In the genomic region with DNA sequence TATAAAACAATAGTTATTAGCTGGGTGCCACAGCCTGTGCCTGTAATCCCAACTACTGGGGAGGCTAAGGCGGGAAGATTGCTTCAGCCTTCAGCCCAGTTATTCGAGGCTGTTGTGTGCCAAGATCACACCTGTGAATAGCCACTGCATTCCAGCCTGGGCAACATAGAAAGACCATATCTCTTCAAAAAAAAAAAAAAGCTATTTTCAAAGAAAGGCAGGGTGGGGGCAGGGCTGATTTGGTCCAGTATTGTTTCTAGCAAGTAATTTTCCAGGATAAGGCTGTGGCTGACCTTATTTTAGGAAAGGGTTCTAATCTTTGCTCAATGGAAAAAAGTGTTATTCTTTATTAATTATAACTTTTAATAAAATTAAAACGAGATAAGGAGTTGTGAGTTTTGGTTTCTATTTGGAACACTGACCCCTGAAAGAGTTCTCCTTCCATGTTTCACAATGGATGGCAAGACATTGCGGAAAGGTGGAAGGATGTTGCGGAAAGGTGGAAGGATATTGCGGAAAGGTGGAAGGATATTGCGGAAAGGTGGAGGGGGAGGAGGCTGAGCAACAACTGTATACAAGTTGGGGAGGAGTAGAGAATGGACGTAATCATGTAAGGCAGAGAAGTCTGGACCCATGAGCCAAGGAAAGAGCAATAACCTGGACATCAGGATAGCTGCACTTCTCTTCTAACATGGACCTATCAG, we compare ENCODE assay signal across 8 cellular contexts. TPM values are rescaled to one million over a fixed set of nuclear protein-coding genes. Genes with fewer than 3 reads are reported as not detected.
DNase-seq lines count a peak whose midpoint lies in the region; ATAC-seq, FAIRE-seq and TF ChIP-seq lines count a peak whose summit lies in the region.

No MANE protein-coding gene starts in this region.

- intact Hi-C loops in HCT116 (cut with micrococcal nuclease): loop anchor here (5.0 kb wide), 2 partner anchors 79 to 171 kb away; no protein-coding TSS in a partner anchor

- CTCF ChIA-PET in HCT116 (lab: Charles Lee): interaction anchor here (1.4 kb wide), 1 partner anchor 75 kb away, joined by 6 read pairs; no protein-coding TSS in a partner anchor

- H3K9ac ChIP-seq in HCT116 (ENCODE audit: low read length) (peak overlapping the region; percentile 72), smooth muscle cell (ENCODE audit: low read depth) (no peak overlapping the region)

- no peaks in the 10 kb centered on the region for H3K27me3 ChIP-seq in HCT116 (ENCODE audit: insufficient read depth, low read length)
- H3K27me3 ChIP-seq in hepatocyte: no peaks in the 10 kb centered on the region
- H3K27me3 ChIP-seq in smooth muscle cell (ENCODE audit: low read depth): no peaks in the 10 kb centered on the region

- H3K27ac ChIP-seq in HCT116 (ENCODE audit: low read depth, low read length): peak overlapping the region; percentile 86; the same call in 1 of the 2 replicates
- peak overlapping the region; percentile 96 for H3K27ac ChIP-seq in hepatocyte
- H3K27ac ChIP-seq in smooth muscle cell (ENCODE audit: low read depth): peak overlapping the region; percentile 74

- H2AFZ ChIP-seq in HCT116 (ENCODE audit: low read depth, low read length, poor library complexity, severe bottlenecking): no peak overlapping the region
- H2AFZ ChIP-seq in hepatocyte: peak overlapping the region; percentile 76
- H2AFZ ChIP-seq in smooth muscle cell (ENCODE audit: low read depth): no peak overlapping the region

- no peak for TF ChIP-seq POLR2A in HCT116 (IDR thresholded peaks at IDR 0.05; ENCODE audit: borderline replicate concordance, extremely low read depth, insufficient read depth, insufficient read length)

- H3K4me1 ChIP-seq in HCT116 (ENCODE audit: control insufficient read depth in 1 of 2, insufficient read depth in 2 of 2, low read length in 2 of 2): peaks cover 31 to 54% of the 10 kb centered on the region in 2 experiments
- peaks cover 15% of the 10 kb centered on the region for H3K4me1 ChIP-seq in hepatocyte (ENCODE audit: insufficient read depth)
- H3K4me1 ChIP-seq in smooth muscle cell (ENCODE audit: low read depth): peaks cover 27% of the 10 kb centered on the region

- RAD21 ChIA-PET in HCT116 (lab: Charles Lee; ENCODE audit: low non-redundant PET in 1 of 2, low total read pairs in 2 of 2, uncharacterized antibody in 2 of 2, unreplicated experiment in 2 of 2): no interaction called here

- POLR2A ChIA-PET in HCT116 (lab: Charles Lee): interaction anchor here (0.9 to 1.5 kb wide), 3 partner anchors 16 to 81 kb away, joined by 3 to 6 read pairs (median 4); no protein-coding TSS in a partner anchor

- H3K36me3 ChIP-seq in HCT116 (ENCODE audit: control insufficient read depth in 1 of 2, insufficient read depth in 2 of 2, low read length in 2 of 2) (no peaks in the 10 kb centered on the region), hepatocyte (replicated peaks; ENCODE audit: insufficient read depth, low read depth) (no peaks in the 10 kb centered on the region), smooth muscle cell (ENCODE audit: low read depth) (no peaks in the 10 kb centered on the region)

- H3K4me3 ChIP-seq in HCT116 (replicated peaks in 1 of 2; ENCODE audit: low read depth in 1 of 2, low read length in 2 of 2): peak overlapping the region; percentile 67 to 80
- peak overlapping the region; percentile 70 for H3K4me3 ChIP-seq in WI38 (ENCODE audit: low read depth, low read length)
- H3K4me3 ChIP-seq in hepatocyte: peak overlapping the region; percentile 65
- H3K4me3 ChIP-seq in smooth muscle cell: peak overlapping the region; percentile 98

- no peak for ATAC-seq in HCT116

- H3K9me2 ChIP-seq in HCT116 (ENCODE audit: insufficient read depth) (no peaks in the 10 kb centered on the region), hepatocyte (replicated peaks; ENCODE audit: insufficient read depth) (no peaks in the 10 kb centered on the region)

- no peak for DNase-seq in HCT116 (ENCODE audit: low read depth, low spot score)
- DNase-seq in hepatocyte (ENCODE audit: low spot score): no peak
- DNase-seq in smooth muscle cell (lab: John Stamatoyannopoulos, UW; ENCODE audit: unreplicated experiment): no peak
- DNase-seq in GM03348 (ENCODE audit: low spot score): no peak
- no peak for DNase-seq in activated CD4-positive, CD25-positive, alpha-beta regulatory T cell (lab: John Stamatoyannopoulos, UW)
- no peak for DNase-seq in HTR-8/SVneo (ENCODE audit: insufficient read length, low spot score)
- no peak for DNase-seq in medulla oblongata (ENCODE audit: extremely low spot score)

- H3F3A ChIP-seq in smooth muscle cell (ENCODE audit: low read depth): no peaks in the 10 kb centered on the region

- WGBS in hepatocyte (ENCODE audit: low lambda C conversion rate, missing lambda C conversion rate): 93% methylated on average over 8 of the region's 8 CpGs
- WGBS in smooth muscle cell (ENCODE audit: low lambda C conversion rate): 94% methylated on average over 8 of the region's 8 CpGs

- peaks cover 28% of the 10 kb centered on the region for H3K79me2 ChIP-seq in HCT116 (ENCODE audit: insufficient read depth, low read length)
- H3K79me2 ChIP-seq in hepatocyte: peaks cover 27% of the 10 kb centered on the region
- H3K79me2 ChIP-seq in smooth muscle cell (ENCODE audit: low read depth): peaks cover 24% of the 10 kb centered on the region

- FAIRE-seq in HTR-8/SVneo (lab: Jason Lieb, UNC): no peak

- H3K4me2 ChIP-seq in HCT116 (ENCODE audit: low read length): peak overlapping the region; percentile 81
- H3K4me2 ChIP-seq in hepatocyte: peak overlapping the region; percentile 77
- peak overlapping the region; percentile 89 for H3K4me2 ChIP-seq in smooth muscle cell

- H3K9me3 ChIP-seq in HCT116 (ENCODE audit: control insufficient read depth in 1 of 2, insufficient read depth in 1 of 2, low read depth in 1 of 2, low read length in 2 of 2) (no peaks in the 10 kb centered on the region), hepatocyte (ENCODE audit: low read depth) (no peaks in the 10 kb centered on the region), smooth muscle cell (replicated peaks; ENCODE audit: low read depth) (no peaks in the 10 kb centered on the region)

- TF ChIP-seq RAD21 in HCT116 (IDR thresholded peaks at IDR 0.05; ENCODE audit: low read depth): no peak

- TF ChIP-seq CTCF in HCT116 (IDR thresholded peaks at IDR 0.05 in 2 of 3, conservative IDR thresholded peaks at IDR 0.05 in 1 of 3; ENCODE audit: borderline replicate concordance in 1 of 3, insufficient read depth in 1 of 3, low read depth in 2 of 3, low read length in 2 of 3): no peak
- TF ChIP-seq CTCF in WI38 (IDR thresholded peaks at IDR 0.05; ENCODE audit: low read depth, low read length): no peak
- no peak for TF ChIP-seq CTCF in hepatocyte (IDR thresholded peaks at IDR 0.05; ENCODE audit: poor library complexity)
- TF ChIP-seq CTCF in smooth muscle cell (IDR thresholded peaks at IDR 0.05; ENCODE audit: borderline replicate concordance, insufficient read depth, poor library complexity, severe bottlenecking): no peak

- no peaks in the 10 kb centered on the region for H4K20me1 ChIP-seq in HCT116 (ENCODE audit: insufficient read depth)
- H4K20me1 ChIP-seq in hepatocyte (ENCODE audit: insufficient read depth, poor library complexity, severe bottlenecking): peaks cover 9% of the 10 kb centered on the region
- H4K20me1 ChIP-seq in smooth muscle cell (ENCODE audit: low read depth): peaks cover 10% of the 10 kb centered on the region

- BruUV-seq in HCT116 (replicated peaks; lab: Mats Ljungman, UMichigan): no TSS peak

TF ChIP-seq in HCT116, 20 proteins besides CTCF, POLR2A, EP300 and RAD21:
- TF ChIP-seq ZNF274 (IDR thresholded peaks at IDR 0.05; ENCODE audit: low read depth, low read length) (no peak), CBX3 (IDR thresholded peaks at IDR 0.05; ENCODE audit: low read depth) (no peak), EGR1 (IDR thresholded peaks at IDR 0.05; ENCODE audit: low read depth) (no peak)
- TF ChIP-seq, protein P1, sequence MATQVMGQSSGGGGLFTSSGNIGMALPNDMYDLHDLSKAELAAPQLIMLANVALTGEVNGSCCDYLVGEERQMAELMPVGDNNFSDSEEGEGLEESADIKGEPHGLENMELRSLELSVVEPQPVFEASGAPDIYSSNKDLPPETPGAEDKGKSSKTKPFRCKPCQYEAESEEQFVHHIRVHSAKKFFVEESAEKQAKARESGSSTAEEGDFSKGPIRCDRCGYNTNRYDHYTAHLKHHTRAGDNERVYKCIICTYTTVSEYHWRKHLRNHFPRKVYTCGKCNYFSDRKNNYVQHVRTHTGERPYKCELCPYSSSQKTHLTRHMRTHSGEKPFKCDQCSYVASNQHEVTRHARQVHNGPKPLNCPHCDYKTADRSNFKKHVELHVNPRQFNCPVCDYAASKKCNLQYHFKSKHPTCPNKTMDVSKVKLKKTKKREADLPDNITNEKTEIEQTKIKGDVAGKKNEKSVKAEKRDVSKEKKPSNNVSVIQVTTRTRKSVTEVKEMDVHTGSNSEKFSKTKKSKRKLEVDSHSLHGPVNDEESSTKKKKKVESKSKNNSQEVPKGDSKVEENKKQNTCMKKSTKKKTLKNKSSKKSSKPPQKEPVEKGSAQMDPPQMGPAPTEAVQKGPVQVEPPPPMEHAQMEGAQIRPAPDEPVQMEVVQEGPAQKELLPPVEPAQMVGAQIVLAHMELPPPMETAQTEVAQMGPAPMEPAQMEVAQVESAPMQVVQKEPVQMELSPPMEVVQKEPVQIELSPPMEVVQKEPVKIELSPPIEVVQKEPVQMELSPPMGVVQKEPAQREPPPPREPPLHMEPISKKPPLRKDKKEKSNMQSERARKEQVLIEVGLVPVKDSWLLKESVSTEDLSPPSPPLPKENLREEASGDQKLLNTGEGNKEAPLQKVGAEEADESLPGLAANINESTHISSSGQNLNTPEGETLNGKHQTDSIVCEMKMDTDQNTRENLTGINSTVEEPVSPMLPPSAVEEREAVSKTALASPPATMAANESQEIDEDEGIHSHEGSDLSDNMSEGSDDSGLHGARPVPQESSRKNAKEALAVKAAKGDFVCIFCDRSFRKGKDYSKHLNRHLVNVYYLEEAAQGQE (IDR thresholded peaks at IDR 0.05; ENCODE audit: low read depth): no peak

RNA-seq across cellular contexts. Expression of a gene that starts 1.5 kb away (rescaled TPM):
- total RNA-seq in HCT116 (2021; ENCODE audit: unreplicated experiment): 27.2 TPM
- polyA plus RNA-seq in HCT116 (2012): 6.4 and 9.2 TPM in 2 replicates
- 65.4 and 71.8 TPM in 2 replicates for total RNA-seq in hepatocyte
- 37.1 and 38.7 TPM in 2 replicates for polyA plus RNA-seq in hepatocyte
- total RNA-seq in smooth muscle cell: 89.9 and 108 TPM in 2 replicates
- polyA plus RNA-seq in smooth muscle cell: 20.6 and 25.0 TPM in 2 replicates
